In genomic region chr21:31098576-31099005, GRCh38 we compare ENCODE assay signal across 8 cellular contexts.
DNase-seq lines count a peak whose midpoint lies in the region; ATAC-seq and TF ChIP-seq lines count a peak whose summit lies in the region.

No MANE protein-coding gene starts in this region.

- peaks cover 0 to 9% of the 10 kb centered on the region in 2 donors for H3K27me3 ChIP-seq in left lung

- no peak overlapping the region for H3K27ac ChIP-seq in caudate nucleus (ENCODE audit: low read depth, low read length)
- H3K27ac ChIP-seq in left lung, result no peak overlapping the region

- H3K36me3 ChIP-seq in left lung, result no peaks in the 10 kb centered on the region

- no peak for TF ChIP-seq CTCF in activated B cell treated with CpG ODN at 0.5 μM for 24 hours (IDR thresholded peaks at IDR 0.05)
- TF ChIP-seq CTCF in left lung (IDR thresholded peaks at IDR 0.05), result peak; percentile 62 to 78

- no peaks in the 10 kb centered on the region for H3K9me3 ChIP-seq in left lung

- H3K9me3 Mint-ChIP-seq in activated B cell treated with CpG ODN at 0.5 μM for 24 hours, result peaks cover 4% of the 10 kb centered on the region

- CTCF ChIA-PET in activated B cell treated with CpG ODN at 0.5 μM for 24 hours (lab: Charles Lee), result interaction anchor here (0.7 to 3.2 kb wide), 6 partner anchors 10 to 506 kb away, joined by 3 to 19 read pairs (median 8); no protein-coding TSS in a partner anchor

- intact Hi-C loops in activated B cell treated with CpG ODN at 0.5 μM for 24 hours (cut with micrococcal nuclease), result loop anchor here (1.0 kb wide), 3 partner anchors 82 to 506 kb away; no protein-coding TSS in a partner anchor
- intact Hi-C loops in left lung (cut with DNase I), result no loop called here

- H3K27ac Mint-ChIP-seq in activated B cell treated with CpG ODN at 0.5 μM for 24 hours, result no peak overlapping the region

- H3K4me3 ChIP-seq in left lung, result no peak overlapping the region

- POLR2A ChIA-PET in activated B cell treated with CpG ODN at 0.5 μM for 24 hours (lab: Charles Lee), result interaction anchor here (0.6 kb wide), 1 partner anchor 492 kb away, joined by 3 read pairs; no protein-coding TSS in a partner anchor

- peak; percentile 82 for ATAC-seq in HG02759 (IDR thresholded peaks at IDR 0.05; ENCODE audit: unreplicated experiment)
- peak; percentile 67 for ATAC-seq in activated B cell treated with CpG ODN at 0.5 μM for 24 hours (ENCODE audit: low read depth)
- ATAC-seq in left lung, result peak; percentile 96
- no peak for ATAC-seq in GM18870 (IDR thresholded peaks at IDR 0.05; ENCODE audit: unreplicated experiment)

- no peak overlapping the region for H3K4me3 Mint-ChIP-seq in activated B cell treated with CpG ODN at 0.5 μM for 24 hours

- peaks cover 12% of the 10 kb centered on the region for H3K4me1 Mint-ChIP-seq in activated B cell treated with CpG ODN at 0.5 μM for 24 hours

- H3K27me3 Mint-ChIP-seq in activated B cell treated with CpG ODN at 0.5 μM for 24 hours, result peaks cover 10% of the 10 kb centered on the region

- H3K4me1 ChIP-seq in left lung, result no peaks in the 10 kb centered on the region

- DNase-seq in Daoy (ENCODE audit: low read depth) (peak; percentile 78), NCI-H226 (peak; percentile 24), activated B cell treated with CpG ODN at 0.5 μM for 24 hours (peak; percentile 46), caudate nucleus (lab: John Stamatoyannopoulos, UW) (peak in 53 of 61 donors; percentile 11 to 78 (median 46)), left lung (peak; percentile 61 to 80)
- DNase-seq in stimulated activated CD4-positive, alpha-beta T cell treated with anti-CD3 and anti-CD28 coated beads, TNF-alpha, amount 100 ng/mL, for 24 hours (ENCODE audit: low read depth in 3 of 3), result peak; percentile 56 to 76 (median 62)

- H3K36me3 Mint-ChIP-seq in activated B cell treated with CpG ODN at 0.5 μM for 24 hours (ENCODE audit: low read depth), result no peaks in the 10 kb centered on the region

Comparison
In these comparisons a context has a peak if more than half of its experiments do, and no peak if none do; other contexts are left out.
1. DNase-seq: peak in every context shown above with its lines; median percentile 78 in Daoy; 70 in left lung; 62 in stimulated activated CD4-positive, alpha-beta T cell treated with anti-CD3 and anti-CD28 coated beads, TNF-alpha, amount 100 ng/mL, for 24 hours; 46 in activated B cell treated with CpG ODN at 0.5 μM for 24 hours; 46 in caudate nucleus; 24 in NCI-H226.